10 cellular contexts compared by ENCODE assay signal in genomic region chr9:127963359-127964064, GRCh38. TPM values are rescaled to one million over a fixed set of nuclear protein-coding genes. Genes with fewer than 3 reads are reported as not detected.
A peak's percentile ranks its signal among the peaks of the same experiment; 100 is the strongest.
DNase-seq lines count a peak whose midpoint lies in the region; ATAC-seq and TF ChIP-seq lines count a peak whose summit lies in the region.
"Had no signal": no experiment of that assay in that cellular context is flagged by ENCODE, and none has a peak within 500 bp of the region (broad histone marks: within the 10 kb centered on the region; RNA-seq: fewer than 3 reads in every experiment).

No MANE protein-coding gene starts in this region.

- H3F3A ChIP-seq in smooth muscle cell (ENCODE audit: low read depth), result peaks cover 16% of the 10 kb centered on the region

- ATAC-seq in gastroesophageal sphincter, result no peak
- ATAC-seq in GM19455 (IDR thresholded peaks at IDR 0.05; ENCODE audit: unreplicated experiment), result no peak
- no peak for ATAC-seq in GM21360 (IDR thresholded peaks at IDR 0.05; ENCODE audit: unreplicated experiment)
- ATAC-seq in GM21619 (IDR thresholded peaks at IDR 0.05; ENCODE audit: unreplicated experiment), result no peak

- no peak overlapping the region for H3K9ac ChIP-seq in SK-N-MC (ENCODE audit: insufficient read length)
- no peak overlapping the region for H3K9ac ChIP-seq in smooth muscle cell (ENCODE audit: low read depth)
- H3K9ac ChIP-seq: parathyroid adenoma had no signal

- TF ChIP-seq CTCF in gastroesophageal sphincter (IDR thresholded peaks at IDR 0.05) (peak in 1 of 4 experiments; percentile 1), smooth muscle cell (IDR thresholded peaks at IDR 0.05; ENCODE audit: borderline replicate concordance, insufficient read depth, poor library complexity, severe bottlenecking) (no peak)

- H3K4me2 ChIP-seq in smooth muscle cell, result peak overlapping the region; percentile 40

- H2AFZ ChIP-seq in smooth muscle cell (ENCODE audit: low read depth), result no peak overlapping the region
- H2AFZ ChIP-seq: parathyroid adenoma had no signal

- H3K27me3 ChIP-seq in H7 (ENCODE audit: control insufficient read depth, insufficient read depth, low read length) (no peaks in the 10 kb centered on the region), gastroesophageal sphincter (no peaks in the 10 kb centered on the region), smooth muscle cell (ENCODE audit: low read depth) (no peaks in the 10 kb centered on the region)

- H4K20me1 ChIP-seq in smooth muscle cell (ENCODE audit: low read depth), result no peaks in the 10 kb centered on the region

- peaks cover 84% of the 10 kb centered on the region for H3K79me2 ChIP-seq in smooth muscle cell (ENCODE audit: low read depth)

- peak overlapping the region; percentile 73 for H3K27ac ChIP-seq in SK-N-MC
- H3K27ac ChIP-seq in gastroesophageal sphincter, result peak overlapping the region; percentile 73 to 92 (median 90)
- H3K27ac ChIP-seq in smooth muscle cell (ENCODE audit: low read depth), result peak overlapping the region; percentile 98
- H3K27ac ChIP-seq: parathyroid adenoma had no signal

- H3K9me3 ChIP-seq in SK-N-MC (ENCODE audit: low read depth, low read length), result no peaks in the 10 kb centered on the region
- H3K9me3 ChIP-seq in gastroesophageal sphincter, result no peaks in the 10 kb centered on the region
- no peaks in the 10 kb centered on the region for H3K9me3 ChIP-seq in smooth muscle cell (replicated peaks; ENCODE audit: low read depth)

- DNase-seq in H7, result peak; percentile 76
- DNase-seq in SK-N-MC (ENCODE audit: low read depth, low spot score), result no peak
- DNase-seq in smooth muscle cell (lab: John Stamatoyannopoulos, UW; ENCODE audit: unreplicated experiment), result no peak
- DNase-seq: RPMI8226; stimulated activated naive CD4-positive, alpha-beta T cell treated with Interleukin-2 at 50 U/mL for 16 hours had no signal

- H3K4me3 ChIP-seq in H7 (ENCODE audit: insufficient read depth, low read depth, low read length) (no peak overlapping the region), SK-N-MC (no peak overlapping the region), gastroesophageal sphincter (no peak overlapping the region), smooth muscle cell (no peak overlapping the region)

- H3K36me3 ChIP-seq in H7 (replicated peaks; ENCODE audit: control insufficient read depth, insufficient read depth, low read length), result no peaks in the 10 kb centered on the region
- H3K36me3 ChIP-seq in SK-N-MC (ENCODE audit: insufficient read depth, low read length), result no peaks in the 10 kb centered on the region
- no peaks in the 10 kb centered on the region for H3K36me3 ChIP-seq in gastroesophageal sphincter
- no peaks in the 10 kb centered on the region for H3K36me3 ChIP-seq in smooth muscle cell (ENCODE audit: low read depth)

- H3K4me1 ChIP-seq in gastroesophageal sphincter (peaks cover 17 to 93% (median 59%) of the 10 kb centered on the region in 3 donors), smooth muscle cell (ENCODE audit: low read depth) (peaks cover 28% of the 10 kb centered on the region)

- TF ChIP-seq EP300 in gastroesophageal sphincter (IDR thresholded peaks at IDR 0.05), result no peak

- no peak for TF ChIP-seq POLR2A in gastroesophageal sphincter (IDR thresholded peaks at IDR 0.05)

- 63 to 73% methylated on average over 3 to 4 of the region's 19 CpGs for WGBS in gastroesophageal sphincter (ENCODE audit: low coverage in 1 of 2), 2 donors
- WGBS in smooth muscle cell (ENCODE audit: low lambda C conversion rate), result 90% methylated on average over 19 of the region's 19 CpGs

RNA-seq across cellular contexts. Expression of gene EEIG1, which starts 17.3 kb away (rescaled TPM):
- total RNA-seq in H7 (2014; rRNA removed; shearing (Covaris generic)), result 16.9 and 27.1 TPM in 2 replicates
- total RNA-seq in gastroesophageal sphincter (10 to 100 TPM in 3 of 4 donors, 1 to 10 TPM in 1; 7.0 to 22.0 (median 16.3) TPM), smooth muscle cell (9.2 and 21.2 TPM in 2 replicates)
- 18.1 and 19.4 TPM in 2 replicates for polyA plus RNA-seq in smooth muscle cell

RNA-seq across cellular contexts. Expression of gene DPM2, which starts 25.9 kb away (rescaled TPM):
- 38.3 and 45.6 TPM in 2 replicates for total RNA-seq in H7 (2014; rRNA removed; shearing (Covaris generic))
- 10 to 100 TPM in 2 of 4 donors, 1 to 10 TPM in 2; 8.9 to 15.0 (median 11.2) TPM for total RNA-seq in gastroesophageal sphincter
- 23.6 and 26.0 TPM in 2 replicates for total RNA-seq in smooth muscle cell
- 68.5 and 72.8 TPM in 2 replicates for polyA plus RNA-seq in smooth muscle cell

RNA-seq across cellular contexts. Expression of gene PIP5KL1, which starts 32.9 kb away (rescaled TPM):
- total RNA-seq in H7 (2014; rRNA removed; shearing (Covaris generic)), result 0.94 and 3.4 TPM in 2 replicates
- total RNA-seq in gastroesophageal sphincter (1 to 10 TPM in 2 of 4 donors, under 1 TPM in 1, not detected in 1; 0.66 to 3.4 (median 3.1) TPM), smooth muscle cell (1.1 and 9.2 TPM in 2 replicates)
- 2.7 and 9.7 TPM in 2 replicates for polyA plus RNA-seq in smooth muscle cell

RNA-seq across cellular contexts. Expression of gene ST6GALNAC4, which starts 46.7 kb away (rescaled TPM):
- 18.5 and 24.6 TPM in 2 replicates for total RNA-seq in H7 (2014; rRNA removed; shearing (Covaris generic))
- 10 to 100 TPM; 25.2 to 49.7 (median 31.7) TPM for total RNA-seq in gastroesophageal sphincter
- total RNA-seq in smooth muscle cell, result 5.3 and 22.5 TPM in 2 replicates
- polyA plus RNA-seq in smooth muscle cell, result 12.1 and 13.6 TPM in 2 replicates
